Comparison of ENCODE assay signal across 8 cellular contexts in the genomic region with DNA sequence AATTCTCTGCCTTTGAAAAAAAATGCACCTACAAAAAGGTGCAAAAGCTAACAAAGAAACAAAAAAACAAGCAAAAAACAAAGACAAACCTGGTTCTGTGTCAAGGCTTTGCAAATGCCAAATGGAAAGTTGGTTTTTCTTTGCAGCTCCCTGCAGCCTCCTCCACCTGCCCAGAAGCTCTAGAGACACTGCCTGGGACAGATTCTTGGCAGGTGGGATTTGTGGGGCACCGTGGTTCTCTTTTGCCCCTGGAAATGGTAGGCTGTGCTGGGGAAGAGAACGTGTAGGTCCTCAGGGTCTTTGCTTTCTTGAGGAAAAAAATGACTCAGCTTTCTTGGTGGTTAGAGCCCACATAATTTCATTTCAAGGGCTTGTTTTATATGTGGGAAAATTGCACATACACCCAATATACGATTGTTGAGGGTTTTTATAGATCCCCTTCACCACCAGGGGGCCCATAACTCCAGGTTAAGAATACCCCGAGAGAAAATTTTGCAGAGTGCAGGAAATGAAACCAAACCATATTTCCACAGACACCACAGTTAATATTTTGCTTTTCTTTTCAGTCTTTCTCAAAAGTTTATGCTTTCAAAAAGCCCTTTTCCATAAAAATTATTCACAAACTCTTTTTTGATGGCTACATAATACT. TPM values are rescaled to one million over a fixed set of nuclear protein-coding genes. Genes with fewer than 3 reads are reported as not detected.
DNase-seq lines count a peak whose midpoint lies in the region; ATAC-seq and TF ChIP-seq lines count a peak whose summit lies in the region.

No MANE protein-coding gene starts in this region.

- H3K9me3 Mint-ChIP-seq in naive thymus-derived CD4-positive, alpha-beta T cell: no peaks in the 10 kb centered on the region

- H3K27me3 ChIP-seq in naive thymus-derived CD4-positive, alpha-beta T cell (ENCODE audit: control insufficient read depth in 2 of 2, insufficient read depth in 2 of 2, low read length in 2 of 2): no peaks in the 10 kb centered on the region
- H3K27me3 ChIP-seq in transverse colon: no peaks in the 10 kb centered on the region

- H3K4me3 ChIP-seq in naive thymus-derived CD4-positive, alpha-beta T cell (ENCODE audit: low read length): no peak overlapping the region
- no peak overlapping the region for H3K4me3 ChIP-seq in transverse colon

- intact Hi-C loops in naive thymus-derived CD4-positive, alpha-beta T cell (cut with micrococcal nuclease): loop anchor here (1.0 to 10.0 kb wide), 5 partner anchors 129 to 1509 kb away; no protein-coding TSS in a partner anchor
- intact Hi-C loops in transverse colon (cut with DNase I; ENCODE audit: low total_unique reads): loop anchor here (2.0 kb wide), 1 partner anchor 407 kb away; no protein-coding TSS in a partner anchor

- in situ Hi-C loops in transverse colon (cut with MboI; ENCODE audit: low pct_ligation_motif_present in 1 of 4, low pct_unique_long_range_greater_than_20kb in 1 of 4, low sequenced_read_pairs in 3 of 4): loop anchor here (5.0 to 25.0 kb wide), 5 partner anchors 409 to 906 kb away; partner anchors contain the start of gene CDK20 (in 2 of the 4)

- H3K36me3 ChIP-seq in naive thymus-derived CD4-positive, alpha-beta T cell (ENCODE audit: control insufficient read depth in 2 of 3, insufficient read depth in 3 of 3, low read length in 3 of 3): no peaks in the 10 kb centered on the region
- no peaks in the 10 kb centered on the region for H3K36me3 ChIP-seq in transverse colon

- CTCF ChIA-PET in naive thymus-derived CD4-positive, alpha-beta T cell (lab: Charles Lee): interaction anchor here (1.3 kb wide), 1 partner anchor 407 kb away, joined by 9 read pairs; no protein-coding TSS in a partner anchor

- H3K27ac ChIP-seq in VCaP: no peak overlapping the region; the same call in 1 of the 2 replicates
- H3K27ac ChIP-seq in naive thymus-derived CD4-positive, alpha-beta T cell (ENCODE audit: low read depth, low read length): no peak overlapping the region
- no peak overlapping the region for H3K27ac ChIP-seq in transverse colon

- TF ChIP-seq POLR2A in transverse colon (IDR thresholded peaks at IDR 0.05): no peak

- TF ChIP-seq CTCF in VCaP (conservative IDR thresholded peaks at IDR 0.05) (peak; percentile 72), transverse colon (IDR thresholded peaks at IDR 0.05) (peak; percentile 52 to 72 (median 66))

- peaks cover 0 to 9% (median 0%) of the 10 kb centered on the region in 7 donors for H3K4me1 Mint-ChIP-seq in naive thymus-derived CD4-positive, alpha-beta T cell

- TF ChIP-seq EP300 in transverse colon (IDR thresholded peaks at IDR 0.05; ENCODE audit: low read depth): no peak

- peak; percentile 87 for ATAC-seq in GM21381 (IDR thresholded peaks at IDR 0.05; ENCODE audit: unreplicated experiment)
- ATAC-seq in naive thymus-derived CD4-positive, alpha-beta T cell: peak; percentile 72

- H3K9me3 ChIP-seq in naive thymus-derived CD4-positive, alpha-beta T cell (ENCODE audit: control insufficient read depth in 2 of 3, low read length in 3 of 3): no peaks in the 10 kb centered on the region
- H3K9me3 ChIP-seq in transverse colon: no peaks in the 10 kb centered on the region

- WGBS in transverse colon (ENCODE audit: low coverage in 1 of 2), 2 donors: 25 to 31% methylated on average over 4 of the region's 4 CpGs

- H3K27ac Mint-ChIP-seq in naive thymus-derived CD4-positive, alpha-beta T cell: no peak overlapping the region

- DNase-seq in ELR (ENCODE audit: low read depth) (peak; percentile 81), KG1 (lab: John Stamatoyannopoulos, UW) (peak; percentile 52), transverse colon (peak; percentile 37), SHP77 treated with DMSO at 0.1 percent for 48 hours (lab: John Stamatoyannopoulos, UW) (no peak)
- DNase-seq in effector CD8-positive, alpha-beta T cell (lab: John Stamatoyannopoulos, UW): peak; percentile 30
- DNase-seq in naive thymus-derived CD4-positive, alpha-beta T cell: peak in 8 of 9 donors; percentile 32 to 69 (median 64)

- POLR2A ChIA-PET in naive thymus-derived CD4-positive, alpha-beta T cell (lab: Charles Lee): no interaction called here

- H3K36me3 Mint-ChIP-seq in naive thymus-derived CD4-positive, alpha-beta T cell: no peaks in the 10 kb centered on the region

- no peaks in the 10 kb centered on the region for H3K4me1 ChIP-seq in naive thymus-derived CD4-positive, alpha-beta T cell (ENCODE audit: control insufficient read depth in 2 of 2, insufficient read depth in 2 of 2, low read length in 2 of 2)
- no peaks in the 10 kb centered on the region for H3K4me1 ChIP-seq in transverse colon

- no peak overlapping the region for H3K4me3 Mint-ChIP-seq in naive thymus-derived CD4-positive, alpha-beta T cell

- H3K27me3 Mint-ChIP-seq in naive thymus-derived CD4-positive, alpha-beta T cell: peaks cover 8 to 29% (median 16%) of the 10 kb centered on the region in 5 donors

RNA-seq across cellular contexts. Expression of gene NXNL2, which starts 58.7 kb away (rescaled TPM):
- total RNA-seq in naive thymus-derived CD4-positive, alpha-beta T cell: not detected
- polyA plus RNA-seq in naive thymus-derived CD4-positive, alpha-beta T cell: not detected
- not detected for total RNA-seq in transverse colon
